Comparison of ENCODE assay signal across 8 cellular contexts in the genomic region with DNA sequence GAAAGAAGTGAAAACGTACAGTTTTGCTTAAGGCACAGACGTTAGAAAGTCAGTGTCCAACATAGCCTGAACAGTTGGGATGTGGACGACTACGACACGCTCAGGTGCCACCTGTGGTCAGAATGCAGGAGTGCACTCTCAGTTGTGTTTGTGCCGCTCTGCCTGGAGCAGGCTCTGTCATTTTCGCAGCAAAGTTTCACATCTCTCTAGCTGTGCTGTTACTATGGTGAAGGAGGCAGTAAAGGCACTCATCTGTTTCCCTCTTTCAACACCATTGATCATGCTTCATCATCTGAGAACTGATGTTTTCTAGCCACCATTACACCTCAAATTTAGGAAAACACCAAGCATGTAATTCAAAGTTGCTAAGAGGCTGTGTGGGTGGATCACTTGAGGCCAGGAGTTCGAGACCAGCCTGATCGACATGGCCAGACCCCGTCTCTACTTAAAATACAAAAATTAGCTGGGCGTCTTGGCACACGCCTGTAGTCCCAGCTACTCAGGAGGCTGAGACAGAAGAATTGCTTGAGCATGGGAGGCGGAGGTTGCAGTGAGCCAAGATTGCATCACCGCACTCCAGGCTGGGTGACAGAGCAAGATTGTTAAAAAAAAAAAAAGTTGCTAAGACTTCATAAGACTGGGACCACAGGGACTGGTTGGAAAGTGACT.
DNase-seq lines count a peak whose midpoint lies in the region; ATAC-seq lines count a peak whose summit lies in the region.

No MANE protein-coding gene starts in this region.

- intact Hi-C loops in head of caudate nucleus (cut with DNase I): no loop called here

- peak; percentile 67 for DNase-seq in CD1c-positive myeloid dendritic cell (ENCODE audit: extremely low spot score)
- peak; percentile 6 to 20 for DNase-seq in NCI-H1930 (lab: John Stamatoyannopoulos, UW)
- peak; percentile 42 to 61 for DNase-seq in activated CD4-positive, alpha-beta T cell treated with anti-CD3 and anti-CD28 coated beads, Interleukin-2, amount 50 U/mL, for 48 hours
- peak in 32 of 42 donors; percentile 14 to 70 (median 34) for DNase-seq in head of caudate nucleus
- peak; percentile 32 to 33 for DNase-seq in stimulated activated CD4-positive, alpha-beta T cell treated with anti-CD3 and anti-CD28 coated beads, Interleukin-15, amount 100 ng/mL, for 48 hours (ENCODE audit: low read depth in 2 of 2)
- no peak for DNase-seq in middle frontal gyrus (ENCODE audit: extremely low spot score, low spot score)

- peak; percentile 100 for ATAC-seq in GM18520 (IDR thresholded peaks at IDR 0.05; ENCODE audit: unreplicated experiment)
- peak; percentile 100 for ATAC-seq in HG02884 (IDR thresholded peaks at IDR 0.05; ENCODE audit: unreplicated experiment)
